In the genomic region with DNA sequence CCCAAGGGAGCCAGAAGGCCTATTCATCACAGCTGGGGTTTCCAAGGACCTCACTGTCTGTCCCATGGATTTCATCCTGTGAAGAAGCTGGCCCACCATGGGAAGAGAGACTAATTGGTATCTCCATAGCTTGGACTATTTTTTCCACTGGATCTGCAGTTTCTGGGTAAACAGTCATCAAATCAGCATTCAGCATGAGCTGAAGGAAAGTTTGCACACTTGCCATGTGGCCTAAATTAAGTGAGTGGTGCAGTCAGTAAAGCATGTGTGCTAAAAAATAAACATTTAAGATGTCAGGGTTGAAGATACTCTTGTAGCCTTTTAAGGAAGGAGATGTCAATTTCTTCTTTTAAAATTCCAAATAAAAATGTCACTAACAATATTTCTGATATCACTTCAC, we compare ENCODE assay signal across 17 cellular contexts.
DNase-seq lines count a peak whose midpoint lies in the region; ATAC-seq, FAIRE-seq and TF ChIP-seq lines count a peak whose summit lies in the region.
"Had no signal": no experiment of that assay in that cellular context is flagged by ENCODE, and none has a peak within 500 bp of the region (broad histone marks: within the 10 kb centered on the region; RNA-seq: fewer than 3 reads in every experiment).

No MANE protein-coding gene starts in this region.

- intact Hi-C loops in PC-3 (cut with micrococcal nuclease): no loop called here

- no peaks in the 10 kb centered on the region for H3K9me2 ChIP-seq in hepatocyte (replicated peaks; ENCODE audit: insufficient read depth)
- H3K9me2 ChIP-seq in PC-3 (replicated peaks; ENCODE audit: low read length): no peaks in the 10 kb centered on the region

- FAIRE-seq in endometrium (lab: Jason Lieb, UNC): peak; percentile 21
- FAIRE-seq: RCC 7860 had no signal

- CTCF ChIA-PET in PC-3 (lab: Charles Lee): no interaction called here

- no peak for TF ChIP-seq CTCF in hepatocyte (IDR thresholded peaks at IDR 0.05; ENCODE audit: poor library complexity)
- no peak for TF ChIP-seq CTCF in PC-3 (conservative IDR thresholded peaks at IDR 0.05; ENCODE audit: low read depth, low read length)

- peaks cover 33% of the 10 kb centered on the region for H3K4me1 ChIP-seq in hepatocyte (ENCODE audit: insufficient read depth)
- no peaks in the 10 kb centered on the region for H3K4me1 ChIP-seq in PC-3 (ENCODE audit: insufficient read depth, low read length)

- POLR2A ChIA-PET in PC-3 (lab: Charles Lee; ENCODE audit: unreplicated experiment): no interaction called here

- H3K4me2 ChIP-seq in hepatocyte: no peak overlapping the region
- H3K4me2 ChIP-seq in PC-3 (ENCODE audit: low read length): no peak overlapping the region

- H3K79me2 ChIP-seq in hepatocyte (no peaks in the 10 kb centered on the region), PC-3 (ENCODE audit: low read length) (no peaks in the 10 kb centered on the region)

- no peaks in the 10 kb centered on the region for H4K20me1 ChIP-seq in hepatocyte (ENCODE audit: insufficient read depth, poor library complexity, severe bottlenecking)
- no peaks in the 10 kb centered on the region for H4K20me1 ChIP-seq in PC-3 (ENCODE audit: low read length)

- no peaks in the 10 kb centered on the region for H3F3A ChIP-seq in PC-3 (ENCODE audit: low read length, unreplicated experiment)

- peak overlapping the region; percentile 11 for H3K27ac ChIP-seq in hepatocyte
- peak overlapping the region; percentile 60 for H3K27ac ChIP-seq in temporal lobe (ENCODE audit: low read depth, low read length)
- H3K27ac ChIP-seq in PC-3 (ENCODE audit: low read length): no peak overlapping the region
- H3K27ac ChIP-seq: C4-2B had no signal

- H3K36me3 ChIP-seq in hepatocyte (replicated peaks; ENCODE audit: insufficient read depth, low read depth): no peaks in the 10 kb centered on the region
- no peaks in the 10 kb centered on the region for H3K36me3 ChIP-seq in PC-3 (ENCODE audit: low read depth, low read length)

- peak; percentile 65 for DNase-seq in EH (ENCODE audit: low read depth)
- DNase-seq in hepatocyte (ENCODE audit: low spot score): no peak
- no peak for DNase-seq in HT-29 (ENCODE audit: low spot score)
- DNase-seq in PC-3: no peak
- no peak for DNase-seq in kidney glomerular epithelial cell (lab: John Stamatoyannopoulos, UW)
- DNase-seq: AML-193, GF-D8, H7, HFFc6, MV-4-11, NCI-H1105 treated with DMSO at 0.1 percent for 48 hours, NCI-H1694 treated with DMSO at 0.1 percent for 48 hours, NCI-H2081 treated with DMSO at 0.1 percent for 48 hours had no signal

- BruUV-seq in PC-3 (replicated peaks; lab: Mats Ljungman, UMichigan): no TSS peak

- no peak overlapping the region for H2AFZ ChIP-seq in hepatocyte
- H2AFZ ChIP-seq in PC-3 (ENCODE audit: low read length): no peak overlapping the region

- ATAC-seq in PC-3: no peak

- H3K27me3 ChIP-seq in hepatocyte (no peaks in the 10 kb centered on the region), PC-3 (ENCODE audit: low read length) (peaks cover 6% of the 10 kb centered on the region)

- H3K4me3 ChIP-seq in hepatocyte (no peak overlapping the region), PC-3 (ENCODE audit: low read length) (no peak overlapping the region)

- H3K9me3 ChIP-seq in hepatocyte (ENCODE audit: low read depth): no peaks in the 10 kb centered on the region
- H3K9me3 ChIP-seq in PC-3 (ENCODE audit: low read length): no peaks in the 10 kb centered on the region

- H3K9ac ChIP-seq in PC-3 (ENCODE audit: low read length): no peak overlapping the region
